Comparison of ENCODE assay signal across 21 cellular contexts in genomic region chrX:40960041-40960440, GRCh38.
"Had no signal": no experiment of that assay in that cellular context is flagged by ENCODE, and none has a peak within 500 bp of the region (broad histone marks: within the 10 kb centered on the region; RNA-seq: fewer than 3 reads in every experiment).

No MANE protein-coding gene starts in this region.

- DNase-seq: caudate nucleus; esophagus squamous epithelium; heart left ventricle; hippocampal formation; islet precursor cell; mammary epithelial cell; mucosa of descending colon; psoas muscle; retina; right lobe of liver; spleen; stimulated activated CD4-positive, alpha-beta T cell treated with anti-CD3 and anti-CD28 coated beads, Interleukin-15, amount 100 ng/mL, for 24 hours; stimulated activated CD4-positive, alpha-beta T cell treated with anti-CD3 and anti-CD28 coated beads, Interleukin-1b, Interleukin-23, amount 100 ng/mL, for 48 hours; stimulated activated CD4-positive, alpha-beta T cell treated with anti-CD3 and anti-CD28 coated beads, Interleukin-4, amount 100 ng/mL, for 24 hours; transverse colon had no signal

- H3K4me3 Mint-ChIP-seq: dendritic cell treated with granulocyte-macrophage colony-stimulating factor and Interleukin-4, amounts not matched to agents 40 ng/mL and 50 ng/mL, for 4 days; natural killer cell treated with Interleukin-12 subunit alpha and Interleukin-12 subunit beta and Interleukin-15 and Interleukin-18, amount 100 ng/mL, for 72 hours; stimulated activated memory B cell treated with anti-CD40 and anti-IgM and Interleukin-4, amounts not matched to agents 10 μg/mL and 1 μg/mL and 100 μg/mL, for 72 hours; stimulated activated naive CD8-positive, alpha-beta T cell treated with anti-CD3 and anti-CD28 coated beads, Interleukin-15, Interleukin-2, amounts not matched to agents 100 ng/mL and 50 ng/mL, for 24 hours had no signal

- H3K36me3 Mint-ChIP-seq: natural killer cell treated with Interleukin-12 subunit alpha and Interleukin-12 subunit beta and Interleukin-15 and Interleukin-18, amount 100 ng/mL, for 72 hours; stimulated activated memory B cell treated with anti-CD40 and anti-IgM and Interleukin-4, amounts not matched to agents 10 μg/mL and 1 μg/mL and 100 μg/mL, for 72 hours had no signal

- H3K27me3 ChIP-seq: esophagus squamous epithelium, right lobe of liver, spleen, transverse colon had no signal

- H3K4me1 ChIP-seq: esophagus squamous epithelium, psoas muscle, transverse colon had no signal

- H3K9me3 ChIP-seq: esophagus squamous epithelium, mucosa of descending colon, psoas muscle, right lobe of liver, thoracic aorta, transverse colon had no signal

- ATAC-seq: heart left ventricle; left lobe of liver; mucosa of descending colon; natural killer cell treated with Interleukin-12 subunit alpha and Interleukin-12 subunit beta and Interleukin-15 and Interleukin-18, amount 100 ng/mL, for 72 hours; psoas muscle; stimulated activated memory B cell treated with anti-CD40 and anti-IgM and Interleukin-4, amounts not matched to agents 10 μg/mL and 1 μg/mL and 100 μg/mL, for 72 hours had no signal

- H3K27me3 Mint-ChIP-seq: dendritic cell treated with granulocyte-macrophage colony-stimulating factor and Interleukin-4, amounts not matched to agents 40 ng/mL and 50 ng/mL, for 4 days; stimulated activated memory B cell treated with anti-CD40 and anti-IgM and Interleukin-4, amounts not matched to agents 10 μg/mL and 1 μg/mL and 100 μg/mL, for 72 hours; stimulated activated naive CD8-positive, alpha-beta T cell treated with anti-CD3 and anti-CD28 coated beads, Interleukin-15, Interleukin-2, amounts not matched to agents 100 ng/mL and 50 ng/mL, for 24 hours had no signal

- H3K27ac Mint-ChIP-seq: dendritic cell treated with granulocyte-macrophage colony-stimulating factor and Interleukin-4, amounts not matched to agents 40 ng/mL and 50 ng/mL, for 4 days; natural killer cell treated with Interleukin-12 subunit alpha and Interleukin-12 subunit beta and Interleukin-15 and Interleukin-18, amount 100 ng/mL, for 72 hours; stimulated activated memory B cell treated with anti-CD40 and anti-IgM and Interleukin-4, amounts not matched to agents 10 μg/mL and 1 μg/mL and 100 μg/mL, for 72 hours; stimulated activated naive CD8-positive, alpha-beta T cell treated with anti-CD3 and anti-CD28 coated beads, Interleukin-15, Interleukin-2, amounts not matched to agents 100 ng/mL and 50 ng/mL, for 24 hours had no signal

- H3K9me3 Mint-ChIP-seq: dendritic cell treated with granulocyte-macrophage colony-stimulating factor and Interleukin-4, amounts not matched to agents 40 ng/mL and 50 ng/mL, for 4 days; natural killer cell treated with Interleukin-12 subunit alpha and Interleukin-12 subunit beta and Interleukin-15 and Interleukin-18, amount 100 ng/mL, for 72 hours; stimulated activated memory B cell treated with anti-CD40 and anti-IgM and Interleukin-4, amounts not matched to agents 10 μg/mL and 1 μg/mL and 100 μg/mL, for 72 hours; stimulated activated naive CD8-positive, alpha-beta T cell treated with anti-CD3 and anti-CD28 coated beads, Interleukin-15, Interleukin-2, amounts not matched to agents 100 ng/mL and 50 ng/mL, for 24 hours had no signal

- H3K4me3 ChIP-seq: esophagus squamous epithelium, heart left ventricle, mucosa of descending colon, psoas muscle, right lobe of liver, spleen, thoracic aorta, transverse colon had no signal

- H3K36me3 ChIP-seq: esophagus squamous epithelium, heart left ventricle, right lobe of liver, spleen, thoracic aorta, transverse colon had no signal
